Comparison of ENCODE assay signal across 1 cellular context in the genomic region with DNA sequence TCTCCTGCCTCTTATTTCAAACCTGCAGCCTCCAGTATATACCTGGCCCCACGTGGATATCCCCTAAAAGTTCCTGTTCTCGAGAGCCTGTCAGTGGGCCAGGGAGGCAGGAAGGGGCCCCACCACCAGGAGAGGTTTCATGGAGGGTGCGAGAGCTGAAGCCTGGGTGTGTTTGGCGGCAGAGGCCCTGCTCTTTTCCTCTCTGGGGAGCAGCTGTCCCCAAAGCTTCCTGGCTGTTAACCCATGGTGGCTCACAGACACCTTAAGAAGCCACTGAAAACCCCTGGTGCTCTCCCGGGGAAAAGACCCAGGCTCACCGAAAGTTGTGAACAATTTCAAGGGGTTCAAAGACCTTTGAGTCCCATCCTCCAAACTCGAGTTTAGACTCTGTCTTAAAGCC.
TF ChIP-seq lines count a peak whose summit lies in the region.

No MANE protein-coding gene starts in this region.

TF ChIP-seq in H1, 55 proteins besides CTCF, POLR2A, EP300 and RAD21:
- TF ChIP-seq MAFK (IDR thresholded peaks at IDR 0.05; ENCODE audit: low read depth, low read length) (no peak), FOSL1 (IDR thresholded peaks at IDR 0.05; ENCODE audit: insufficient read depth, low read depth, low read length) (no peak), CHD7 (IDR thresholded peaks at IDR 0.05; ENCODE audit: insufficient replicate concordance, low read length) (no peak), TAF7 (optimal IDR thresholded peaks at IDR 0.05; ENCODE audit: borderline replicate concordance, low read depth, low read length) (no peak)
- TF ChIP-seq, protein P1, sequence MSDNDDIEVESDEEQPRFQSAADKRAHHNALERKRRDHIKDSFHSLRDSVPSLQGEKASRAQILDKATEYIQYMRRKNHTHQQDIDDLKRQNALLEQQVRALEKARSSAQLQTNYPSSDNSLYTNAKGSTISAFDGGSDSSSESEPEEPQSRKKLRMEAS (IDR thresholded peaks at IDR 0.05): no peak
